16 cellular contexts compared by ENCODE assay signal in genomic region chr5:108876451-108876850, GRCh38.
DNase-seq lines count a peak whose midpoint lies in the region; FAIRE-seq and TF ChIP-seq lines count a peak whose summit lies in the region.
"Had no signal": no experiment of that assay in that cellular context is flagged by ENCODE, and none has a peak within 500 bp of the region (broad histone marks: within the 10 kb centered on the region; RNA-seq: fewer than 3 reads in every experiment).

No MANE protein-coding gene starts in this region.

- no peak overlapping the region for H3K27ac Mint-ChIP-seq in HFFc6
- H3K27ac Mint-ChIP-seq: CD14-positive monocyte; CD4-positive, alpha-beta memory T cell had no signal

- DNase-seq in AG20443 (ENCODE audit: low spot score) (peak; percentile 10), adipocyte (ENCODE audit: low read depth) (peak; percentile 56), fibroblast of peridontal ligament (ENCODE audit: extremely low read depth) (peak; percentile 43), small intestine (no peak), dermis blood vessel endothelial cell (no peak), HFFc6 (no peak)
- DNase-seq in activated T-cell treated with anti-CD3 and anti-CD28 coated beads, Interleukin-2, amount 50 U/mL, for 48 hours, result no peak
- DNase-seq: ACHN; CD4-positive, alpha-beta memory T cell; DMS153; DMS79; GDM1 had no signal

- H3K4me1 Mint-ChIP-seq in HFFc6 (ENCODE audit: low read depth), result peaks cover 7% of the 10 kb centered on the region
- H3K4me1 Mint-ChIP-seq: CD14-positive monocyte; CD4-positive, alpha-beta memory T cell had no signal

- no peaks in the 10 kb centered on the region for H3K9me3 ChIP-seq in adipocyte (ENCODE audit: control insufficient read depth, low read length)
- no peaks in the 10 kb centered on the region for H3K9me3 ChIP-seq in small intestine (ENCODE audit: control insufficient read depth, low read depth)
- H3K9me3 ChIP-seq: HAP-1 had no signal

- H3K27me3 Mint-ChIP-seq in HFFc6 (ENCODE audit: insufficient read depth), result no peaks in the 10 kb centered on the region
- H3K27me3 Mint-ChIP-seq: CD4-positive, alpha-beta memory T cell had no signal

- H3K4me1 ChIP-seq in adipocyte (ENCODE audit: control insufficient read depth, insufficient read depth, low read length), result peaks cover 4% of the 10 kb centered on the region
- no peaks in the 10 kb centered on the region for H3K4me1 ChIP-seq in small intestine (ENCODE audit: control insufficient read depth in 2 of 2, insufficient read depth in 1 of 2, low read depth in 1 of 2, low read length in 1 of 2)
- H3K4me1 ChIP-seq: BLaER1 had no signal

- no peaks in the 10 kb centered on the region for H3K27me3 ChIP-seq in adipocyte (replicated peaks; ENCODE audit: control insufficient read depth, insufficient read depth, low read length)
- no peaks in the 10 kb centered on the region for H3K27me3 ChIP-seq in small intestine (ENCODE audit: control insufficient read depth in 2 of 2, insufficient read depth in 2 of 2, low read length in 2 of 2)
- H3K27me3 ChIP-seq: BLaER1 had no signal

- H3K4me3 Mint-ChIP-seq in HFFc6, result no peak overlapping the region
- H3K4me3 Mint-ChIP-seq: CD14-positive monocyte; CD4-positive, alpha-beta memory T cell had no signal

- no peak for TF ChIP-seq CTCF in HFFc6 (IDR thresholded peaks at IDR 0.05)

- H3K36me3 ChIP-seq in adipocyte (ENCODE audit: control insufficient read depth, insufficient read depth, low read length, severe bottlenecking) (peaks cover 3% of the 10 kb centered on the region), small intestine (ENCODE audit: control insufficient read depth in 2 of 2, insufficient read depth in 2 of 2, low read length in 2 of 2) (peaks cover 0 to 2% of the 10 kb centered on the region in 2 donors)
- H3K36me3 ChIP-seq: BLaER1, HAP-1 had no signal

- peak; percentile 30 for FAIRE-seq in small intestine (lab: Jason Lieb, UNC)
- FAIRE-seq: GM19239 had no signal

- no peak overlapping the region for H3K9ac ChIP-seq in adipocyte (ENCODE audit: low read length)
- H3K9ac ChIP-seq: BLaER1 had no signal

- no peaks in the 10 kb centered on the region for H3K9me3 Mint-ChIP-seq in HFFc6

- H3K36me3 Mint-ChIP-seq in HFFc6 (ENCODE audit: low read depth), result peaks cover 14% of the 10 kb centered on the region

- no peak overlapping the region for H3K27ac ChIP-seq in small intestine (ENCODE audit: low read depth in 1 of 2, low read length in 1 of 2)
- H3K27ac ChIP-seq: BLaER1 had no signal

- no peak overlapping the region for H3K4me3 ChIP-seq in adipocyte (ENCODE audit: low read length)
- H3K4me3 ChIP-seq in small intestine (ENCODE audit: low read depth in 1 of 2, low read length in 2 of 2), result no peak overlapping the region
- H3K4me3 ChIP-seq: BLaER1, HAP-1 had no signal

Comparison
In these comparisons a context has a peak if more than half of its experiments do, and no peak if none do; other contexts are left out.
1. DNase-seq: peak in AG20443 (single experiment), adipocyte (single experiment) and fibroblast of peridontal ligament (single experiment); none in small intestine (single experiment), dermis blood vessel endothelial cell (single experiment), activated T-cell treated with anti-CD3 and anti-CD28 coated beads, Interleukin-2, amount 50 U/mL, for 48 hours (0 of 2) and HFFc6 (single experiment).